In genomic region chr3:177878192-177878591, GRCh38 we compare ENCODE assay signal across 22 cellular contexts.
DNase-seq lines count a peak whose midpoint lies in the region; ATAC-seq and TF ChIP-seq lines count a peak whose summit lies in the region.
"Had no signal": no experiment of that assay in that cellular context is flagged by ENCODE, and none has a peak within 500 bp of the region (broad histone marks: within the 10 kb centered on the region; RNA-seq: fewer than 3 reads in every experiment).

No MANE protein-coding gene starts in this region.

- H3K4me1 ChIP-seq in mammary epithelial cell (ENCODE audit: insufficient read depth, low read length), result no peaks in the 10 kb centered on the region

- no peak overlapping the region for H2AFZ ChIP-seq in mammary epithelial cell (ENCODE audit: low read depth, low read length)

- no peak overlapping the region for H3K27ac ChIP-seq in mammary epithelial cell (ENCODE audit: insufficient read depth, low read depth, low read length)
- H3K27ac ChIP-seq: RWPE1 had no signal

- H3K4me2 ChIP-seq in mammary epithelial cell (ENCODE audit: insufficient read depth, low read depth, low read length), result no peak overlapping the region
- H3K4me2 ChIP-seq: GM23338 had no signal

- peak overlapping the region; percentile 40 for H3K27ac Mint-ChIP-seq in MCF 10A (ENCODE audit: low read depth, unreplicated experiment)
- H3K27ac Mint-ChIP-seq: CD4-positive, alpha-beta T cell; GM23338; H9 had no signal

- no peaks in the 10 kb centered on the region for H4K20me1 ChIP-seq in mammary epithelial cell (ENCODE audit: insufficient read depth, low read length)
- H4K20me1 ChIP-seq: BLaER1 treated with 17β-estradiol and CSF1 and Interleukin-3, amounts not matched to agents 10 nM and 100 nM had no signal

- no peaks in the 10 kb centered on the region for H3K27me3 Mint-ChIP-seq in MCF 10A (ENCODE audit: insufficient read depth, unreplicated experiment)
- H3K27me3 Mint-ChIP-seq: CD4-positive, alpha-beta T cell had no signal

- H3K9ac ChIP-seq in mammary epithelial cell (ENCODE audit: insufficient read depth, low read length), result no peak overlapping the region
- H3K9ac ChIP-seq: BLaER1 treated with 17β-estradiol and CSF1 and Interleukin-3, amounts not matched to agents 10 nM and 100 nM had no signal

- no peaks in the 10 kb centered on the region for H3K9me3 ChIP-seq in mammary epithelial cell (replicated peaks; ENCODE audit: insufficient read depth, low read length)

- no peaks in the 10 kb centered on the region for H3K27me3 ChIP-seq in mammary epithelial cell (ENCODE audit: insufficient read depth, low read length)
- H3K27me3 ChIP-seq: BLaER1 treated with 17β-estradiol and CSF1 and Interleukin-3, amounts not matched to agents 10 nM and 100 nM had no signal

- H3K79me2 ChIP-seq in mammary epithelial cell (ENCODE audit: insufficient read depth, low read length), result no peaks in the 10 kb centered on the region

- POLR2A ChIA-PET in MCF 10A (lab: Yijun Ruan, JAX), result no interaction called here

- intact Hi-C loops in MCF 10A (cut with micrococcal nuclease), result no loop called here
- intact Hi-C loops in mammary epithelial cell (cut with micrococcal nuclease), result no loop called here

- H3K36me3 ChIP-seq in mammary epithelial cell (ENCODE audit: insufficient read depth, low read length), result no peaks in the 10 kb centered on the region

- BruUV-seq in MCF 10A (replicated peaks; lab: Mats Ljungman, UMichigan) (no TSS peak), mammary epithelial cell (replicated peaks; lab: Mats Ljungman, UMichigan) (no TSS peak)

- no peaks in the 10 kb centered on the region for H3K9me3 Mint-ChIP-seq in MCF 10A (ENCODE audit: unreplicated experiment)
- H3K9me3 Mint-ChIP-seq: CD4-positive, alpha-beta T cell; GM23338; H9 had no signal

- ATAC-seq in HG03135 (IDR thresholded peaks at IDR 0.05; ENCODE audit: unreplicated experiment), result no peak
- ATAC-seq: GM23338 had no signal

- in situ Hi-C loops in mammary epithelial cell (cut with MboI; ENCODE audit: low sequenced_read_pairs in 2 of 2), result no loop called here
- in situ Hi-C loops in GM13976 (cut with MboI; ENCODE audit: low sequenced_read_pairs, unreplicated experiment), result no loop called here

- no peak for TF ChIP-seq CTCF in MCF 10A (IDR thresholded peaks at IDR 0.05; ENCODE audit: unreplicated experiment)
- TF ChIP-seq CTCF in mammary epithelial cell (conservative IDR thresholded peaks at IDR 0.05 in 1 of 2, IDR thresholded peaks at IDR 0.05 in 1 of 2; ENCODE audit: extremely low read depth in 1 of 2, insufficient read depth in 1 of 2, low read depth in 1 of 2, low read length in 2 of 2), result no peak
- TF ChIP-seq CTCF in GM13976 (IDR thresholded peaks at IDR 0.05; ENCODE audit: borderline replicate concordance, control extremely low read depth, extremely low read depth, insufficient read depth, missing control alignments), result no peak

- H3K4me1 Mint-ChIP-seq in MCF 10A (ENCODE audit: insufficient read depth, unreplicated experiment), result peaks cover 8% of the 10 kb centered on the region

- no peak overlapping the region for H3K4me3 ChIP-seq in mammary epithelial cell (replicated peaks in 1 of 3; ENCODE audit: insufficient read depth in 1 of 3, low read depth in 2 of 3, low read length in 3 of 3)
- H3K4me3 ChIP-seq: BLaER1 treated with 17β-estradiol and CSF1 and Interleukin-3, amounts not matched to agents 10 nM and 100 nM; GM23338 had no signal

- no peak for DNase-seq in MCF 10A (ENCODE audit: unreplicated experiment)
- no peak for DNase-seq in mammary epithelial cell
- peak; percentile 78 for DNase-seq in amniotic epithelial cell (ENCODE audit: low read depth)
- DNase-seq in iris pigment epithelial cell (ENCODE audit: low read depth), result peak; percentile 41
- no peak for DNase-seq in NCI-H226
- DNase-seq in GM13976 (ENCODE audit: low spot score), result no peak
- no peak for DNase-seq in SW480 (ENCODE audit: low spot score)
- DNase-seq: CD4-positive, alpha-beta T cell; DMS53; H9; Karpas-422; NCI-H1092 treated with DMSO at 0.1 percent for 48 hours; NCI-H1436; NCI-H1930; NCI-H2107; NCI-H510A; NCI-H69; SHP77 had no signal

- dilution Hi-C loops in mammary epithelial cell (cut with HindIII; ENCODE audit: low sequenced_read_pairs), result no loop called here

- no peak overlapping the region for H3K4me3 Mint-ChIP-seq in MCF 10A (ENCODE audit: unreplicated experiment)
- H3K4me3 Mint-ChIP-seq: CD4-positive, alpha-beta T cell; GM23338; H9 had no signal

- 86% methylated on average over 3 of the region's 3 CpGs for WGBS in mammary epithelial cell (ENCODE audit: low coverage, missing lambda C conversion rate)

- CTCF ChIA-PET in MCF 10A (lab: Yijun Ruan, JAX), result no interaction called here
- CTCF ChIA-PET in mammary epithelial cell (lab: Charles Lee; ENCODE audit: low non-redundant PET), result no interaction called here

- peaks cover 5% of the 10 kb centered on the region for H3K36me3 Mint-ChIP-seq in MCF 10A (ENCODE audit: insufficient read depth, unreplicated experiment)

Comparison
In these comparisons a context has a peak if more than half of its experiments do, and no peak if none do; other contexts are left out.
1. DNase-seq: peak in amniotic epithelial cell (single experiment) and iris pigment epithelial cell (single experiment); none in MCF 10A (single experiment), mammary epithelial cell (single experiment), NCI-H226 (single experiment), GM13976 (single experiment) and SW480 (single experiment).